Comparison of ENCODE assay signal across 13 cellular contexts in the genomic region with DNA sequence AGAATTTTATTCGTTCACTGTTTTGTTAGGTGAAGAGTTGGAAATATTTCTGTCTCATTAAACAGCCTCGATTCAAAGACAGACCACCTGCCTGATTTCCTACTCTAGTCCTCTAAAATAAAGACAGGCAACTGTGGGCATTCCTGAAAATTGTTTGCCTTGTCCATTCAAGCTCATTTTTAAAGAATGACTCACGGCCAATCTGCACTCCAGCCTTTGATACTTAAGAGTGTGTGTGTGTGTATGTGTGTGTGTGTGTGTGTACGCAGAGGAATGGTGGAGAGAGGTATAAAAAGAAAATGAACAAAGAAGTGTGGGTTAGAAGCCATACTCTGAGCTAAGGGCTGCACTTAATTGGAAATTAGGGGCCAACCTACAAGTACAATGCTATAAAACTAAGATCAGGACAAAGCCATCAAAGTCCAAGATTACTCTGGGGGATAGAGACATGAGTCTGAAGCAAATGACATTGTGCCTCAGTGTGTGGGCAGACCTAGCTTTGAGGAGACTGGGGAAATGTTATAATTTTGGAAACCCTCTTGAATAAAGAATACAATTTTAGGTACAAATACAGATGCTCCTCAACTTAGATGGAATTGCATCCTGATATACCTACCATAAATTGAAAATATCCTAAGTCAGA. TPM values are rescaled to one million over a fixed set of nuclear protein-coding genes. Genes with fewer than 3 reads are reported as not detected.
DNase-seq lines count a peak whose midpoint lies in the region; ATAC-seq and TF ChIP-seq lines count a peak whose summit lies in the region.
"Had no signal": no experiment of that assay in that cellular context is flagged by ENCODE, and none has a peak within 500 bp of the region (broad histone marks: within the 10 kb centered on the region; RNA-seq: fewer than 3 reads in every experiment).

No MANE protein-coding gene starts in this region.

- no peak overlapping the region for H3K4me3 ChIP-seq in BJ (ENCODE audit: low read depth, low read length)
- H3K4me3 ChIP-seq in astrocyte of the spinal cord (ENCODE audit: low read depth, low read length): no peak overlapping the region
- H3K4me3 ChIP-seq in mesenchymal stem cell (ENCODE audit: insufficient read depth in 1 of 2, low read depth in 1 of 2, low read length in 2 of 2): no peak overlapping the region
- H3K4me3 ChIP-seq: sigmoid colon had no signal

- H3K4me3 Mint-ChIP-seq in activated CD4-positive, alpha-beta memory T cell treated with anti-CD3 and anti-CD28 coated beads for 36 hours: no peak overlapping the region
- H3K4me3 Mint-ChIP-seq: stimulated activated naive CD8-positive, alpha-beta T cell treated with anti-CD3 and anti-CD28 coated beads, Interleukin-15, amount 100 ng/mL, for 72 hours had no signal

- no peaks in the 10 kb centered on the region for H3K9me3 Mint-ChIP-seq in activated CD4-positive, alpha-beta memory T cell treated with anti-CD3 and anti-CD28 coated beads for 36 hours

- no peak overlapping the region for H2BK120ac ChIP-seq in mesenchymal stem cell (ENCODE audit: low read depth, low read length)

- H2AK5ac ChIP-seq in mesenchymal stem cell (ENCODE audit: low read length, severe bottlenecking): no peak overlapping the region

- peaks cover 3% of the 10 kb centered on the region for H3K4me1 Mint-ChIP-seq in activated CD4-positive, alpha-beta memory T cell treated with anti-CD3 and anti-CD28 coated beads for 36 hours (ENCODE audit: low read depth)

- no peak overlapping the region for H2AFZ ChIP-seq in mesenchymal stem cell (ENCODE audit: low read depth, low read length)

- H3K27me3 ChIP-seq in BJ (ENCODE audit: control insufficient read depth, insufficient read depth, low read length): no peaks in the 10 kb centered on the region; the same call in 1 of the 2 replicates
- H3K27me3 ChIP-seq in mesenchymal stem cell (ENCODE audit: control insufficient read depth in 1 of 2, insufficient read depth in 1 of 2, low read length in 2 of 2): no peaks in the 10 kb centered on the region
- H3K27me3 ChIP-seq: sigmoid colon had no signal

- no peak for TF ChIP-seq RAD21 in Ishikawa (IDR thresholded peaks at IDR 0.05; ENCODE audit: low read depth)

- no peak overlapping the region for H3K18ac ChIP-seq in mesenchymal stem cell (ENCODE audit: low read depth in 1 of 2, low read length in 2 of 2)

- POLR2A ChIA-PET in BJ (lab: Charles Lee): interaction anchor here (0.6 to 1.0 kb wide), 4 partner anchors 9 to 593 kb away, joined by 3 to 4 read pairs (median 4); no protein-coding TSS in a partner anchor
- POLR2A ChIA-PET in activated CD4-positive, alpha-beta memory T cell treated with anti-CD3 and anti-CD28 coated beads for 36 hours (lab: Charles Lee): interaction anchor here (0.6 kb wide), 1 partner anchor 602 kb away, joined by 3 read pairs; no protein-coding TSS in a partner anchor

- DNase-seq in BJ (ENCODE audit: low read depth): peak; percentile 50
- peak; percentile 91 for DNase-seq in astrocyte of the spinal cord (ENCODE audit: low read depth, low spot score)
- peak; percentile 87 for DNase-seq in mesenchymal stem cell
- DNase-seq in occipital lobe (lab: John Stamatoyannopoulos, UW): no peak
- no peak for DNase-seq in GF-D8 (lab: John Stamatoyannopoulos, UW)
- no peak for DNase-seq in activated CD4-positive, alpha-beta memory T cell treated with anti-CD3 and anti-CD28 coated beads for 36 hours
- DNase-seq: activated T-cell treated with anti-CD3 and anti-CD28 coated beads, Interleukin-2, amount 50 U/mL, for 1 hour; left ventricle myocardium superior; NCI-H1436 treated with DMSO at 0.1 percent for 48 hours; sigmoid colon; stimulated activated naive CD8-positive, alpha-beta T cell treated with anti-CD3 and anti-CD28 coated beads, Interleukin-15, amount 100 ng/mL, for 72 hours had no signal

- WGBS in mesenchymal stem cell: 27% methylated on average over 4 of the region's 4 CpGs

- TF ChIP-seq CTCF in BJ (IDR thresholded peaks at IDR 0.05; ENCODE audit: insufficient read depth, low read depth, low read length) (no peak), astrocyte of the spinal cord (IDR thresholded peaks at IDR 0.05; ENCODE audit: low read depth, low read length) (no peak)

- H3K36me3 ChIP-seq in BJ (ENCODE audit: control insufficient read depth, insufficient read depth, low read length): no peaks in the 10 kb centered on the region
- no peaks in the 10 kb centered on the region for H3K36me3 ChIP-seq in mesenchymal stem cell (ENCODE audit: control insufficient read depth in 1 of 2, insufficient read depth in 2 of 2, low read depth in 1 of 2, low read length in 2 of 2)
- H3K36me3 ChIP-seq: sigmoid colon had no signal

- H3K14ac ChIP-seq in mesenchymal stem cell (ENCODE audit: low read length in 2 of 2): no peak overlapping the region

- H3K36me3 Mint-ChIP-seq in activated CD4-positive, alpha-beta memory T cell treated with anti-CD3 and anti-CD28 coated beads for 36 hours: no peaks in the 10 kb centered on the region

- no peak overlapping the region for H3K27ac Mint-ChIP-seq in activated CD4-positive, alpha-beta memory T cell treated with anti-CD3 and anti-CD28 coated beads for 36 hours
- H3K27ac Mint-ChIP-seq: stimulated activated naive CD8-positive, alpha-beta T cell treated with anti-CD3 and anti-CD28 coated beads, Interleukin-15, amount 100 ng/mL, for 72 hours had no signal

- intact Hi-C loops in activated CD4-positive, alpha-beta memory T cell treated with anti-CD3 and anti-CD28 coated beads for 36 hours (cut with micrococcal nuclease): no loop called here

- in situ Hi-C loops in astrocyte of the spinal cord (cut with HindIII; ENCODE audit: low sequenced_read_pairs): no loop called here

- no peak for ATAC-seq in HG03095 (IDR thresholded peaks at IDR 0.05; ENCODE audit: unreplicated experiment)
- ATAC-seq: left ventricle myocardium superior; stimulated activated naive CD8-positive, alpha-beta T cell treated with anti-CD3 and anti-CD28 coated beads, Interleukin-15, amount 100 ng/mL, for 72 hours had no signal

- peaks cover 3% of the 10 kb centered on the region for H3K27me3 Mint-ChIP-seq in activated CD4-positive, alpha-beta memory T cell treated with anti-CD3 and anti-CD28 coated beads for 36 hours

- H4K91ac ChIP-seq in mesenchymal stem cell (ENCODE audit: low read length): no peak overlapping the region

- H3K4me2 ChIP-seq in mesenchymal stem cell (ENCODE audit: low read length, poor library complexity, severe bottlenecking): no peak overlapping the region

- H3K4ac ChIP-seq in mesenchymal stem cell (ENCODE audit: low read depth in 1 of 2, low read length in 2 of 2): no peak overlapping the region

- no peak overlapping the region for H4K8ac ChIP-seq in mesenchymal stem cell (ENCODE audit: low read length)

- H3K27ac ChIP-seq in mesenchymal stem cell (ENCODE audit: low read length, poor library complexity, severe bottlenecking): no peak overlapping the region
- H3K27ac ChIP-seq: sigmoid colon had no signal

- no peak overlapping the region for H3K23ac ChIP-seq in mesenchymal stem cell (ENCODE audit: low read length in 2 of 2)

- no peak overlapping the region for H2BK15ac ChIP-seq in mesenchymal stem cell (ENCODE audit: low read depth, poor library complexity, severe bottlenecking)

- no peak overlapping the region for H2BK12ac ChIP-seq in mesenchymal stem cell (ENCODE audit: low read length in 2 of 2)

- CTCF ChIA-PET in BJ (lab: Yijun Ruan, JAX): interaction anchor here (0.6 to 1.3 kb wide), 5 partner anchors 9 to 29 kb away, joined by 3 to 5 read pairs (median 4); no protein-coding TSS in a partner anchor
- CTCF ChIA-PET in activated CD4-positive, alpha-beta memory T cell treated with anti-CD3 and anti-CD28 coated beads for 36 hours (lab: Charles Lee): interaction anchor here (0.5 to 1.3 kb wide), 3 partner anchors 24 to 575 kb away, joined by 3 to 4 read pairs (median 4); no protein-coding TSS in a partner anchor

- no peaks in the 10 kb centered on the region for H3K9me3 ChIP-seq in mesenchymal stem cell (ENCODE audit: control insufficient read depth, low read length)
- H3K9me3 ChIP-seq: sigmoid colon had no signal

- no peaks in the 10 kb centered on the region for H3K4me1 ChIP-seq in mesenchymal stem cell (ENCODE audit: control insufficient read depth, insufficient read depth, low read depth, low read length)

- no peak overlapping the region for H2BK5ac ChIP-seq in mesenchymal stem cell (ENCODE audit: low read depth, low read length, poor library complexity, severe bottlenecking)

- H3K9ac ChIP-seq in mesenchymal stem cell (ENCODE audit: low read length): no peak overlapping the region

- no peaks in the 10 kb centered on the region for H3K79me1 ChIP-seq in mesenchymal stem cell (replicated peaks; ENCODE audit: low read length, poor library complexity, severe bottlenecking)

- no peak for TF ChIP-seq EP300 in Ishikawa (IDR thresholded peaks at IDR 0.05; ENCODE audit: borderline replicate concordance)

TF ChIP-seq in Ishikawa, 13 proteins besides CTCF, POLR2A, EP300 and RAD21 (continues in another document):
- no peak for TF ChIP-seq EGR1 (IDR thresholded peaks at IDR 0.05)
- no peak for TF ChIP-seq ZBTB7A (IDR thresholded peaks at IDR 0.05; ENCODE audit: low read depth)
- TF ChIP-seq, protein P1, sequence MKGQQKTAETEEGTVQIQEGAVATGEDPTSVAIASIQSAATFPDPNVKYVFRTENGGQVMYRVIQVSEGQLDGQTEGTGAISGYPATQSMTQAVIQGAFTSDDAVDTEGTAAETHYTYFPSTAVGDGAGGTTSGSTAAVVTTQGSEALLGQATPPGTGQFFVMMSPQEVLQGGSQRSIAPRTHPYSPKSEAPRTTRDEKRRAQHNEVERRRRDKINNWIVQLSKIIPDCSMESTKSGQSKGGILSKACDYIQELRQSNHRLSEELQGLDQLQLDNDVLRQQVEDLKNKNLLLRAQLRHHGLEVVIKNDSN (IDR thresholded peaks at IDR 0.05): no peak
- no peak for TF ChIP-seq YY1 (IDR thresholded peaks at IDR 0.05; ENCODE audit: low read depth)
- no peak for TF ChIP-seq FOXM1 (IDR thresholded peaks at IDR 0.05; ENCODE audit: borderline replicate concordance, low read depth)
- TF ChIP-seq, protein P2, sequence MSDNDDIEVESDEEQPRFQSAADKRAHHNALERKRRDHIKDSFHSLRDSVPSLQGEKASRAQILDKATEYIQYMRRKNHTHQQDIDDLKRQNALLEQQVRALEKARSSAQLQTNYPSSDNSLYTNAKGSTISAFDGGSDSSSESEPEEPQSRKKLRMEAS (IDR thresholded peaks at IDR 0.05): 0 out of 2 replicates have a peak, but pooled peaks have one; percentile 14
- TF ChIP-seq TEAD4 (IDR thresholded peaks at IDR 0.05): peak; percentile 50

RNA-seq across cellular contexts. Expression of a gene that starts 45.6 kb away (rescaled TPM):
- polyA plus RNA-seq in BJ (2011; rRNA removed): 87.5 and 94.9 TPM in 2 replicates
- 51.6 and 58.4 TPM in 2 replicates for polyA minus RNA-seq in BJ (2011; rRNA and poly(A)+ RNA removed)
- 3.9 TPM for polyA plus RNA-seq in mesenchymal stem cell (2013, experiment 1 of 2)
- polyA plus RNA-seq in mesenchymal stem cell (2013, experiment 2 of 2): 3.0 TPM
- 71.4 TPM for total RNA-seq in occipital lobe
- 10 to 100 TPM; 22.9 to 23.1 TPM for total RNA-seq in activated CD4-positive, alpha-beta memory T cell treated with anti-CD3 and anti-CD28 coated beads for 36 hours

RNA-seq across cellular contexts. Expression of a gene that starts 59.6 kb away (rescaled TPM):
- 28.1 and 73.3 TPM in 2 replicates for polyA plus RNA-seq in BJ (2011; rRNA removed)
- 11.5 and 11.6 TPM in 2 replicates for polyA minus RNA-seq in BJ (2011; rRNA and poly(A)+ RNA removed)
- polyA plus RNA-seq in mesenchymal stem cell (2013, experiment 1 of 2): 55.9 TPM
- 61.3 TPM for polyA plus RNA-seq in mesenchymal stem cell (2013, experiment 2 of 2)
- 82.2 TPM for total RNA-seq in occipital lobe
- 10 to 100 TPM; 65.0 to 67.6 TPM for total RNA-seq in activated CD4-positive, alpha-beta memory T cell treated with anti-CD3 and anti-CD28 coated beads for 36 hours

Comparison
In these comparisons a context has a peak if more than half of its experiments do, and no peak if none do; other contexts are left out.
1. DNase-seq: peak in BJ (single experiment), astrocyte of the spinal cord (single experiment) and mesenchymal stem cell (single experiment); none in occipital lobe (single experiment), GF-D8 (single experiment) and activated CD4-positive, alpha-beta memory T cell treated with anti-CD3 and anti-CD28 coated beads for 36 hours (single experiment).